ENCODE assay signal across 15 cellular contexts in genomic region chr2:100247256-100248043, GRCh38.
DNase-seq lines count a peak whose midpoint lies in the region; ATAC-seq and TF ChIP-seq lines count a peak whose summit lies in the region.
"Had no signal": no experiment of that assay in that cellular context is flagged by ENCODE, and none has a peak within 500 bp of the region (broad histone marks: within the 10 kb centered on the region; RNA-seq: fewer than 3 reads in every experiment).

No MANE protein-coding gene starts in this region.

- intact Hi-C loops in CD4-positive, alpha-beta T cell (cut with DNase I, micrococcal nuclease), result no loop called here

- CTCF ChIA-PET in CD4-positive, alpha-beta T cell (lab: Charles Lee), result interaction anchor here (0.9 kb wide), 1 partner anchor 689 kb away, joined by 3 read pairs; no protein-coding TSS in a partner anchor

- no peaks in the 10 kb centered on the region for H3K36me3 Mint-ChIP-seq in natural killer cell treated with Interleukin-12 subunit alpha and Interleukin-12 subunit beta and Interleukin-15 and Interleukin-18, amount 100 ng/mL, for 72 hours
- H3K36me3 Mint-ChIP-seq in CD4-positive, alpha-beta T cell (ENCODE audit: low read depth), result no peaks in the 10 kb centered on the region
- H3K36me3 Mint-ChIP-seq: CD14-positive monocyte, immature natural killer cell had no signal

- no peak overlapping the region for H3K27ac Mint-ChIP-seq in natural killer cell treated with Interleukin-12 subunit alpha and Interleukin-12 subunit beta and Interleukin-15 and Interleukin-18, amount 100 ng/mL, for 72 hours
- no peak overlapping the region for H3K27ac Mint-ChIP-seq in CD4-positive, alpha-beta T cell
- H3K27ac Mint-ChIP-seq: activated T-helper 17 cell treated with anti-CD3 and anti-CD28 coated beads, Interleukin-2, amount 50 U/mL, for 72 hours; immature natural killer cell had no signal

- H3K27ac ChIP-seq in CD4-positive, alpha-beta T cell (ENCODE audit: low read depth, low read length), result no peak overlapping the region

- POLR2A ChIA-PET in CD4-positive, alpha-beta T cell (lab: Charles Lee), result no interaction called here

- no peaks in the 10 kb centered on the region for H3K4me1 Mint-ChIP-seq in natural killer cell treated with Interleukin-12 subunit alpha and Interleukin-12 subunit beta and Interleukin-15 and Interleukin-18, amount 100 ng/mL, for 72 hours (ENCODE audit: low read depth in 2 of 2)
- no peaks in the 10 kb centered on the region for H3K4me1 Mint-ChIP-seq in CD4-positive, alpha-beta T cell (ENCODE audit: low read depth)
- H3K4me1 Mint-ChIP-seq: immature natural killer cell had no signal

- DNase-seq in GM10266 (ENCODE audit: extremely low spot score) (peak; percentile 43), NCI-H345 (lab: John Stamatoyannopoulos, UW) (peak; percentile 86), ecto neural progenitor cell (ENCODE audit: low spot score) (no peak), putamen (ENCODE audit: low spot score) (no peak)
- no peak for DNase-seq in natural killer cell treated with Interleukin-12 subunit alpha and Interleukin-12 subunit beta and Interleukin-15 and Interleukin-18, amount 100 ng/mL, for 72 hours (ENCODE audit: low spot score)
- no peak for DNase-seq in CD4-positive, alpha-beta T cell
- DNase-seq: immature natural killer cell; NCI-H1092 treated with DMSO at 0.1 percent for 48 hours; retina; stimulated activated naive CD4-positive, alpha-beta T cell treated with Interleukin-2 at 50 U/mL for 16 hours; T-helper 1 cell had no signal

- ATAC-seq in GM19395 (IDR thresholded peaks at IDR 0.05; ENCODE audit: unreplicated experiment) (peak; percentile 86), HG02938 (IDR thresholded peaks at IDR 0.05; ENCODE audit: unreplicated experiment) (peak; percentile 62)
- ATAC-seq in natural killer cell treated with Interleukin-12 subunit alpha and Interleukin-12 subunit beta and Interleukin-15 and Interleukin-18, amount 100 ng/mL, for 72 hours, result no peak
- no peak for ATAC-seq in CD4-positive, alpha-beta T cell (ENCODE audit: poor library complexity)
- ATAC-seq: activated T-helper 17 cell treated with anti-CD3 and anti-CD28 coated beads, Interleukin-2, amount 50 U/mL, for 72 hours had no signal

- no peak overlapping the region for H3K4me3 Mint-ChIP-seq in natural killer cell treated with Interleukin-12 subunit alpha and Interleukin-12 subunit beta and Interleukin-15 and Interleukin-18, amount 100 ng/mL, for 72 hours
- H3K4me3 Mint-ChIP-seq in CD4-positive, alpha-beta T cell, result no peak overlapping the region
- H3K4me3 Mint-ChIP-seq: activated T-helper 17 cell treated with anti-CD3 and anti-CD28 coated beads, Interleukin-2, amount 50 U/mL, for 72 hours; CD14-positive monocyte; immature natural killer cell had no signal

- no peaks in the 10 kb centered on the region for H3K27me3 ChIP-seq in CD4-positive, alpha-beta T cell (ENCODE audit: control insufficient read depth, insufficient read depth, low read length)

- H3K27me3 Mint-ChIP-seq in natural killer cell treated with Interleukin-12 subunit alpha and Interleukin-12 subunit beta and Interleukin-15 and Interleukin-18, amount 100 ng/mL, for 72 hours, result peaks cover 9 to 10% of the 10 kb centered on the region in 2 donors
- H3K27me3 Mint-ChIP-seq in CD4-positive, alpha-beta T cell, result peaks cover 10% of the 10 kb centered on the region

- TF ChIP-seq CTCF in GM10266 (IDR thresholded peaks at IDR 0.05; ENCODE audit: control insufficient read depth, insufficient read depth, low read depth, missing control alignments), result no peak
- no peak for TF ChIP-seq CTCF in CD4-positive, alpha-beta T cell (IDR thresholded peaks at IDR 0.05)

- no peaks in the 10 kb centered on the region for H3K9me3 Mint-ChIP-seq in natural killer cell treated with Interleukin-12 subunit alpha and Interleukin-12 subunit beta and Interleukin-15 and Interleukin-18, amount 100 ng/mL, for 72 hours
- H3K9me3 Mint-ChIP-seq in CD4-positive, alpha-beta T cell, result no peaks in the 10 kb centered on the region
- H3K9me3 Mint-ChIP-seq: activated T-helper 17 cell treated with anti-CD3 and anti-CD28 coated beads, Interleukin-2, amount 50 U/mL, for 72 hours; immature natural killer cell had no signal

- H3K9me3 ChIP-seq in CD4-positive, alpha-beta T cell (ENCODE audit: control insufficient read depth, low read length), result no peaks in the 10 kb centered on the region

Comparison
In these comparisons a context has a peak if more than half of its experiments do, and no peak if none do; other contexts are left out.
1. DNase-seq: peak in GM10266 (single experiment) and NCI-H345 (single experiment); none in ecto neural progenitor cell (single experiment), natural killer cell treated with Interleukin-12 subunit alpha and Interleukin-12 subunit beta and Interleukin-15 and Interleukin-18, amount 100 ng/mL, for 72 hours (single experiment), CD4-positive, alpha-beta T cell (0 of 10) and putamen (single experiment).
2. ATAC-seq: peak in GM19395 (single experiment) and HG02938 (single experiment); none in natural killer cell treated with Interleukin-12 subunit alpha and Interleukin-12 subunit beta and Interleukin-15 and Interleukin-18, amount 100 ng/mL, for 72 hours (0 of 2) and CD4-positive, alpha-beta T cell (single experiment).